ENCODE assay signal across 1 cellular context in genomic region chr16:80994451-80994850, GRCh38.
TF ChIP-seq lines count a peak whose summit lies in the region.

No MANE protein-coding gene starts in this region.

TF ChIP-seq in endothelial cell of umbilical vein, 7 proteins besides CTCF, POLR2A, EP300 and RAD21:
- TF ChIP-seq POLR2AphosphoS5 (IDR thresholded peaks at IDR 0.05; ENCODE audit: insufficient read depth, low read depth, low read length) (no peak), FOS (IDR thresholded peaks at IDR 0.05; ENCODE audit: borderline replicate concordance, insufficient read depth, low read length) (peak; percentile 21)
